18 cellular contexts compared by ENCODE assay signal in genomic region chr2:10559101-10559500, GRCh38.
"Had no signal": no experiment of that assay in that cellular context is flagged by ENCODE, and none has a peak within 500 bp of the region (broad histone marks: within the 10 kb centered on the region; RNA-seq: fewer than 3 reads in every experiment).

No MANE protein-coding gene starts in this region.

- ATAC-seq: K562 had no signal

- H3K4me3 Mint-ChIP-seq: IgD-negative memory B cell had no signal

- H3K27me3 Mint-ChIP-seq: IgD-negative memory B cell had no signal

- DNase-seq: Kasumi-1, MM.1S, NCI-H1092 treated with DMSO at 0.1 percent for 48 hours, NCI-H1436, NCI-H187, NCI-H2029, NCI-H2081 treated with DMSO at 0.1 percent for 48 hours, NCI-H2171, NCI-H226, NCI-H446, NCI-H510A, NCI-H524 treated with DMSO at 0.1 percent for 48 hours, NCI-H69, NCI-H774, SHP77, SK-N-SH had no signal

- H3K9me3 Mint-ChIP-seq: IgD-negative memory B cell had no signal

- H3K27ac Mint-ChIP-seq: IgD-negative memory B cell had no signal
